Comparison of ENCODE assay signal across 8 cellular contexts in genomic region chr17:49917771-49918170, GRCh38. TPM values are rescaled to one million over a fixed set of nuclear protein-coding genes. Genes with fewer than 3 reads are reported as not detected.
"Had no signal": no experiment of that assay in that cellular context is flagged by ENCODE, and none has a peak within 500 bp of the region (broad histone marks: within the 10 kb centered on the region; RNA-seq: fewer than 3 reads in every experiment).

No MANE protein-coding gene starts in this region.

- ATAC-seq: K562 had no signal

- FAIRE-seq: H54, HTR-8/SVneo, K562 had no signal

- H2AFZ ChIP-seq: GM23248 had no signal

- DNase-seq: GM23248, GOT3, H9, HCEC 1CT, IMR-90 had no signal

- H3K4me3 Mint-ChIP-seq: H9 had no signal

- H3K9me3 Mint-ChIP-seq: H9 had no signal

- H3K9ac ChIP-seq: GM23248 had no signal

- H3K27ac ChIP-seq: GM23248 had no signal

- H3K4me3 ChIP-seq: GM23248, K562 had no signal

RNA-seq across cellular contexts. Expression of gene DLX4, which starts 51.2 kb away (rescaled TPM):
- total RNA-seq: GM23248, IMR-90 had no signal
- polyA plus RNA-seq: IMR-90 had no signal
